In the genomic region with DNA sequence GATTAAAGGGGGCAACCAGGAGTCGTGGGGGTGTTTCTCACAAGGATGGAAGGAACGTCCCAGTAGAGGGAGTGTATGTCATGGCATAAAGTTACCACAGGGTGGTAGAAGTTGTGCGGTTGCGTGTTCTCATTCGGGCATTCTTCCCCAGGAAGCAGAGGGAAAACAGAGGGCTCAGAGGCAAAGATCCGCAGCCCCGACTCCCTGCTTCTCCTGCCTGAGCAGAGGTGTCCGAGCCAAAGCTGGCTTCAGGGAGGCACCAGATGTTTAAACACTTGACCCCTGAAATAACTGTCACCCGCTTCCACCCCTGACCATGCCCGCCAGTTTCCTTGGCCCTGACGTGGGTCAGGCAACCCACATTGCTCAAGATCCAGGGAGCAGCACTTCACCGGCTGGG, we compare ENCODE assay signal across 1 cellular context.
A peak's percentile ranks its signal among the peaks of the same experiment; 100 is the strongest.
TF ChIP-seq lines count a peak whose summit lies in the region.

No MANE protein-coding gene starts in this region.

TF ChIP-seq in GM23338, 12 proteins besides CTCF, POLR2A, EP300 and RAD21:
- TF ChIP-seq, protein P1, sequence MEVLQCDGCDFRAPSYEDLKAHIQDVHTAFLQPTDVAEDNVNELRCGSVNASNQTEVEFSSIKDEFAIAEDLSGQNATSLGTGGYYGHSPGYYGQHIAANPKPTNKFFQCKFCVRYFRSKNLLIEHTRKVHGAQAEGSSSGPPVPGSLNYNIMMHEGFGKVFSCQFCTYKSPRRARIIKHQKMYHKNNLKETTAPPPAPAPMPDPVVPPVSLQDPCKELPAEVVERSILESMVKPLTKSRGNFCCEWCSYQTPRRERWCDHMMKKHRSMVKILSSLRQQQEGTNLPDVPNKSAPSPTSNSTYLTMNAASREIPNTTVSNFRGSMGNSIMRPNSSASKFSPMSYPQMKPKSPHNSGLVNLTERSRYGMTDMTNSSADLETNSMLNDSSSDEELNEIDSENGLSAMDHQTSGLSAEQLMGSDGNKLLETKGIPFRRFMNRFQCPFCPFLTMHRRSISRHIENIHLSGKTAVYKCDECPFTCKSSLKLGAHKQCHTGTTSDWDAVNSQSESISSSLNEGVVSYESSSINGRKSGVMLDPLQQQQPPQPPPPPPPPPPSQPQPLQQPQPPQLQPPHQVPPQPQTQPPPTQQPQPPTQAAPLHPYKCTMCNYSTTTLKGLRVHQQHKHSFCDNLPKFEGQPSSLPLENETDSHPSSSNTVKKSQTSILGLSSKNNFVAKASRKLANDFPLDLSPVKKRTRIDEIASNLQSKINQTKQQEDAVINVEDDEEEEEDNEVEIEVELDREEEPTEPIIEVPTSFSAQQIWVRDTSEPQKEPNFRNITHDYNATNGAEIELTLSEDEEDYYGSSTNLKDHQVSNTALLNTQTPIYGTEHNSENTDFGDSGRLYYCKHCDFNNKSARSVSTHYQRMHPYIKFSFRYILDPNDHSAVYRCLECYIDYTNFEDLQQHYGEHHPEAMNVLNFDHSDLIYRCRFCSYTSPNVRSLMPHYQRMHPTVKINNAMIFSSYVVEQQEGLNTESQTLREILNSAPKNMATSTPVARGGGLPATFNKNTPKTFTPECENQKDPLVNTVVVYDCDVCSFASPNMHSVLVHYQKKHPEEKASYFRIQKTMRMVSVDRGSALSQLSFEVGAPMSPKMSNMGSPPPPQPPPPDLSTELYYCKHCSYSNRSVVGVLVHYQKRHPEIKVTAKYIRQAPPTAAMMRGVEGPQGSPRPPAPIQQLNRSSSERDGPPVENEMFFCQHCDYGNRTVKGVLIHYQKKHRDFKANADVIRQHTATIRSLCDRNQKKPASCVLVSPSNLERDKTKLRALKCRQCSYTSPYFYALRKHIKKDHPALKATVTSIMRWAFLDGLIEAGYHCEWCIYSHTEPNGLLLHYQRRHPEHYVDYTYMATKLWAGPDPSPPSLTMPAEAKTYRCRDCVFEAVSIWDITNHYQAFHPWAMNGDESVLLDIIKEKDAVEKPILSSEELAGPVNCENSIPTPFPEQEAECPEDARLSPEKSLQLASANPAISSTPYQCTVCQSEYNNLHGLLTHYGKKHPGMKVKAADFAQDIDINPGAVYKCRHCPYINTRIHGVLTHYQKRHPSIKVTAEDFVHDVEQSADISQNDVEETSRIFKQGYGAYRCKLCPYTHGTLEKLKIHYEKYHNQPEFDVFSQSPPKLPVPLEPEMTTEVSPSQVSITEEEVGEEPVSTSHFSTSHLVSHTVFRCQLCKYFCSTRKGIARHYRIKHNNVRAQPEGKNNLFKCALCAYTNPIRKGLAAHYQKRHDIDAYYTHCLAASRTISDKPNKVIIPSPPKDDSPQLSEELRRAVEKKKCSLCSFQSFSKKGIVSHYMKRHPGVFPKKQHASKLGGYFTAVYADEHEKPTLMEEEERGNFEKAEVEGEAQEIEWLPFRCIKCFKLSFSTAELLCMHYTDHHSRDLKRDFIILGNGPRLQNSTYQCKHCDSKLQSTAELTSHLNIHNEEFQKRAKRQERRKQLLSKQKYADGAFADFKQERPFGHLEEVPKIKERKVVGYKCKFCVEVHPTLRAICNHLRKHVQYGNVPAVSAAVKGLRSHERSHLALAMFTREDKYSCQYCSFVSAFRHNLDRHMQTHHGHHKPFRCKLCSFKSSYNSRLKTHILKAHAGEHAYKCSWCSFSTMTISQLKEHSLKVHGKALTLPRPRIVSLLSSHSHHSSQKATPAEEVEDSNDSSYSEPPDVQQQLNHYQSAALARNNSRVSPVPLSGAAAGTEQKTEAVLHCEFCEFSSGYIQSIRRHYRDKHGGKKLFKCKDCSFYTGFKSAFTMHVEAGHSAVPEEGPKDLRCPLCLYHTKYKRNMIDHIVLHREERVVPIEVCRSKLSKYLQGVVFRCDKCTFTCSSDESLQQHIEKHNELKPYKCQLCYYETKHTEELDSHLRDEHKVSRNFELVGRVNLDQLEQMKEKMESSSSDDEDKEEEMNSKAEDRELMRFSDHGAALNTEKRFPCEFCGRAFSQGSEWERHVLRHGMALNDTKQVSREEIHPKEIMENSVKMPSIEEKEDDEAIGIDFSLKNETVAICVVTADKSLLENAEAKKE (CRISPR knock-in tag; IDR thresholded peaks at IDR 0.05) = no peak
- TF ChIP-seq EZH2 (IDR thresholded peaks at IDR 0.05; ENCODE audit: low read depth, unreplicated experiment) = peak; percentile 37
